ENCODE assay signal across 23 cellular contexts in the genomic region with DNA sequence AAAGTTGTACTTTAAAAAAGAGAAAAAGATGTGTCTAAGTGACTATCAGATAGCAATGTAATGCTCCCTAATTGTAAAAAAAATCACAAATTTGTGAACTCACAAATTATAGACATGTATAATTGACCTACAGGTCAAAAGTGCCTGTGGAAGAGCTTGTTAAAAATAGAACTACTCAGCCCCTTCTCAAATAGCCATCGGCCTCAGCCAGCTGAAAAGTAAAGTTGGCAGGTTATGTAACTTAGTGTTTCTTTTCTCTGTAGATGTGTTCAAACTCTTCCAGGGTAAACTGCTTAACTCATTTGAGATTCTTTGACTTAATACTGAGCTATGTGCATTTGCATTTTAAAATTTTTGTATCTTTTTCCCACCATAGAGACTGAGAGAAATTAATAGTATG. TPM values are rescaled to one million over a fixed set of nuclear protein-coding genes. Genes with fewer than 3 reads are reported as not detected.
DNase-seq lines count a peak whose midpoint lies in the region; ATAC-seq and TF ChIP-seq lines count a peak whose summit lies in the region.
"Had no signal": no experiment of that assay in that cellular context is flagged by ENCODE, and none has a peak within 500 bp of the region (broad histone marks: within the 10 kb centered on the region; RNA-seq: fewer than 3 reads in every experiment).

No MANE protein-coding gene starts in this region.

- H3K4me3 Mint-ChIP-seq in effector memory CD8-positive, alpha-beta T cell: no peak overlapping the region

- H3K36me3 ChIP-seq in heart right ventricle (peaks cover 0 to 100% (median 48%) of the 10 kb centered on the region in 9 donors), WERI-Rb-1 (peaks cover 32% of the 10 kb centered on the region), gastrocnemius medialis (peaks cover 0 to 67% of the 10 kb centered on the region in 2 donors)
- H3K36me3 ChIP-seq: uterus had no signal

- H3K4me1 ChIP-seq in heart right ventricle (peaks cover 0 to 12% (median 0%) of the 10 kb centered on the region in 9 donors), gastrocnemius medialis (peaks cover 21 to 27% of the 10 kb centered on the region in 2 donors), foreskin keratinocyte (no peaks in the 10 kb centered on the region)
- H3K4me1 ChIP-seq: lower lobe of right lung, Peyer's patch, uterus had no signal

- 55 to 66% methylated on average over 1 of the region's 1 CpG for WGBS in heart right ventricle, 2 donors

- H3K27ac ChIP-seq in heart right ventricle (peak overlapping the region in 7 of 10 donors; percentile 5 to 59 (median 23)), WERI-Rb-1 (peak overlapping the region; percentile 45), gastrocnemius medialis (peak overlapping the region; percentile 41 to 74 (median 49)), foreskin keratinocyte (no peak overlapping the region)
- H3K27ac ChIP-seq: C4-2B, lower lobe of right lung, Peyer's patch, thoracic aorta, uterus had no signal

- H3K4me1 Mint-ChIP-seq in effector memory CD8-positive, alpha-beta T cell (ENCODE audit: low read depth in 2 of 2): peaks cover 6 to 30% of the 10 kb centered on the region in 2 donors

- no peaks in the 10 kb centered on the region for H3K27me3 Mint-ChIP-seq in effector memory CD8-positive, alpha-beta T cell
- H3K27me3 Mint-ChIP-seq: progenitor cell of endocrine pancreas had no signal

- DNase-seq in heart right ventricle (no peak), left cardiac atrium (no peak), WERI-Rb-1 (no peak), gastrocnemius medialis (no peak), OCI-M1 (lab: John Stamatoyannopoulos, UW) (no peak), foreskin keratinocyte (no peak), iPS-NIHi7 (ENCODE audit: extremely low spot score) (no peak)
- DNase-seq in effector memory CD8-positive, alpha-beta T cell: no peak
- DNase-seq: activated CD8-positive, alpha-beta memory T cell treated with anti-CD3 and anti-CD28 coated beads for 24 hours; activated T-cell treated with anti-CD3 and anti-CD28 coated beads, Interleukin-2, amount 50 U/mL, for 1 hour; H7; islet precursor cell; lower lobe of right lung; NCI-H1105; NCI-H1930; NCI-H526; Peyer's patch; stimulated activated CD4-positive, alpha-beta T cell treated with anti-CD3 and anti-CD28 coated beads, Interleukin-15, amount 100 ng/mL, for 24 hours; stimulated activated naive CD4-positive, alpha-beta T cell; uterus had no signal

- H3K9me3 ChIP-seq in heart right ventricle (peaks cover 0 to 11% (median 2%) of the 10 kb centered on the region in 11 donors), WERI-Rb-1 (ENCODE audit: severe bottlenecking) (no peaks in the 10 kb centered on the region), gastrocnemius medialis (no peaks in the 10 kb centered on the region)
- H3K9me3 ChIP-seq: thoracic aorta, uterus had no signal

- peak overlapping the region; percentile 32 to 46 for H3K27ac Mint-ChIP-seq in effector memory CD8-positive, alpha-beta T cell
- H3K27ac Mint-ChIP-seq: progenitor cell of endocrine pancreas had no signal

- H3K27me3 ChIP-seq in heart right ventricle (no peaks in the 10 kb centered on the region), WERI-Rb-1 (ENCODE audit: insufficient read depth, low read depth, severe bottlenecking) (no peaks in the 10 kb centered on the region), gastrocnemius medialis (no peaks in the 10 kb centered on the region), foreskin keratinocyte (no peaks in the 10 kb centered on the region)
- H3K27me3 ChIP-seq: Peyer's patch, uterus had no signal

- intact Hi-C loops in heart right ventricle (cut with DNase I): loop anchor here in 1 of 10 donors (10.0 kb wide), 1 partner anchor 45 kb away; no protein-coding TSS in a partner anchor
- intact Hi-C loops in left cardiac atrium (cut with DNase I): no loop called here
- intact Hi-C loops in gastrocnemius medialis (cut with DNase I; ENCODE audit: low total_unique reads): loop anchor here (1.0 kb wide), 1 partner anchor 28 kb away; no protein-coding TSS in a partner anchor

- no peak for TF ChIP-seq POLR2A in gastrocnemius medialis (IDR thresholded peaks at IDR 0.05)

- H3K36me3 Mint-ChIP-seq in effector memory CD8-positive, alpha-beta T cell (ENCODE audit: insufficient read depth): peaks cover 91% of the 10 kb centered on the region

- H3K9me3 Mint-ChIP-seq in effector memory CD8-positive, alpha-beta T cell: no peaks in the 10 kb centered on the region

- H3K4me3 ChIP-seq in heart right ventricle (no peak overlapping the region), WERI-Rb-1 (ENCODE audit: low read depth, low read length) (no peak overlapping the region), gastrocnemius medialis (no peak overlapping the region)
- H3K4me3 ChIP-seq: lower lobe of right lung, Peyer's patch, thoracic aorta, uterus had no signal

- ATAC-seq in heart right ventricle: peak in 5 of 8 donors; percentile 33 to 70 (median 65)
- no peak for ATAC-seq in left cardiac atrium
- no peak for ATAC-seq in effector memory CD8-positive, alpha-beta T cell (replicated peaks)
- ATAC-seq in gastrocnemius medialis: peak; percentile 65 to 72
- no peak for ATAC-seq in foreskin keratinocyte
- ATAC-seq: lower lobe of right lung had no signal

- in situ Hi-C loops in gastrocnemius medialis (cut with MboI; ENCODE audit: low sequenced_read_pairs in 4 of 4): no loop called here

- TF ChIP-seq CTCF in heart right ventricle (IDR thresholded peaks at IDR 0.05): no peak
- TF ChIP-seq CTCF in WERI-Rb-1 (IDR thresholded peaks at IDR 0.05; ENCODE audit: low read depth, low read length): no peak
- TF ChIP-seq CTCF in gastrocnemius medialis (IDR thresholded peaks at IDR 0.05 in 4 of 5, conservative IDR thresholded peaks at IDR 0.05 in 1 of 5): no peak
- TF ChIP-seq CTCF in foreskin keratinocyte (conservative IDR thresholded peaks at IDR 0.05): no peak

RNA-seq across cellular contexts. Expression of a gene that starts 13.3 kb away (rescaled TPM):
- total RNA-seq in heart right ventricle: 100 to 1,000 TPM in 1 of 10 donors, 10 to 100 TPM in 9; 61.4 to 105 (median 75.6) TPM
- polyA plus RNA-seq in heart right ventricle: 10 to 100 TPM; 33.4 to 48.7 TPM
- 10 to 100 TPM; 60.4 to 76.0 TPM for total RNA-seq in left cardiac atrium
- total RNA-seq in gastrocnemius medialis: 100 to 1,000 TPM in 1 of 4 donors, 10 to 100 TPM in 3; 86.2 to 102 (median 94.1) TPM
- total RNA-seq in foreskin keratinocyte: 11.8 and 12.9 TPM in 2 replicates
- 8.8 and 10.4 TPM in 2 replicates for polyA plus RNA-seq in foreskin keratinocyte

RNA-seq across cellular contexts. Expression of a gene that starts 55.5 kb away (rescaled TPM):
- total RNA-seq in heart right ventricle: 10 to 100 TPM; 33.1 to 48.5 (median 35.1) TPM
- 10 to 100 TPM; 18.7 to 25.0 TPM for polyA plus RNA-seq in heart right ventricle
- total RNA-seq in left cardiac atrium: 10 to 100 TPM; 40.4 to 40.7 TPM
- 10 to 100 TPM; 48.0 to 60.6 (median 58.0) TPM for total RNA-seq in gastrocnemius medialis
- 35.2 and 36.6 TPM in 2 replicates for total RNA-seq in foreskin keratinocyte
- polyA plus RNA-seq in foreskin keratinocyte: 9.4 and 10.6 TPM in 2 replicates

Comparison
In these comparisons a context has a peak if more than half of its experiments do, and no peak if none do; other contexts are left out.
1. ATAC-seq: peak in heart right ventricle (5 of 8) and gastrocnemius medialis (2 of 2); none in left cardiac atrium (0 of 2), effector memory CD8-positive, alpha-beta T cell (single experiment) and foreskin keratinocyte (single experiment).